ENCODE assay signal across 8 cellular contexts in genomic region chr11:100930185-100930778, GRCh38.
DNase-seq lines count a peak whose midpoint lies in the region; ATAC-seq and TF ChIP-seq lines count a peak whose summit lies in the region.

No MANE protein-coding gene starts in this region.

- H3K36me3 ChIP-seq in DOHH2 (ENCODE audit: control insufficient read depth, low read length), result no peaks in the 10 kb centered on the region

- peaks cover 8% of the 10 kb centered on the region for H3K4me1 ChIP-seq in DOHH2 (ENCODE audit: control insufficient read depth, low read length)

- ATAC-seq in GM21367 (IDR thresholded peaks at IDR 0.05; ENCODE audit: unreplicated experiment), result no peak

- no peaks in the 10 kb centered on the region for H3K9me2 ChIP-seq in DOHH2 (replicated peaks; ENCODE audit: control insufficient read depth, low read length)

- TF ChIP-seq CTCF in DOHH2 (IDR thresholded peaks at IDR 0.05; ENCODE audit: low read depth, low read length, poor library complexity, severe bottlenecking) (peak; percentile 71), retinal pigment epithelial cell (conservative IDR thresholded peaks at IDR 0.05; ENCODE audit: low read depth, low read length) (peak; percentile 47)

- no peaks in the 10 kb centered on the region for H3K27me3 ChIP-seq in DOHH2 (ENCODE audit: control insufficient read depth, low read length)

- H3K79me2 ChIP-seq in DOHH2 (ENCODE audit: control insufficient read depth, low read length), result no peaks in the 10 kb centered on the region

- DNase-seq in MV-4-11 (lab: John Stamatoyannopoulos, UW) (peak; percentile 31), SW 1271 (lab: John Stamatoyannopoulos, UW) (peak; percentile 56 to 85), germinal center (ENCODE audit: low spot score) (peak; percentile 4), retinal pigment epithelial cell (ENCODE audit: low read depth) (peak; percentile 33)
- DNase-seq in activated CD4-positive, CD25-positive, alpha-beta regulatory T cell treated with anti-CD3 and anti-CD28 coated beads, Interleukin-2, amount 50 U/mL, for 72 hours, result no peak
- no peak for DNase-seq in stimulated activated CD4-positive, alpha-beta T cell treated with anti-CD3 and anti-CD28 coated beads, Interleukin-15, amount 100 ng/mL, for 24 hours

- H3K4me3 ChIP-seq in DOHH2 (ENCODE audit: low read length) (no peak overlapping the region), retinal pigment epithelial cell (ENCODE audit: low read length) (no peak overlapping the region)

- no peak overlapping the region for H3K4me2 ChIP-seq in DOHH2 (ENCODE audit: low read length)

- H3K9me3 ChIP-seq in DOHH2 (ENCODE audit: control insufficient read depth, insufficient read depth, low read length), result no peaks in the 10 kb centered on the region

- H3K27ac ChIP-seq in DOHH2 (ENCODE audit: low read depth, low read length), result no peak overlapping the region

- no peaks in the 10 kb centered on the region for H3F3A ChIP-seq in DOHH2 (ENCODE audit: control insufficient read depth, insufficient read depth)

- H4K20me1 ChIP-seq in DOHH2 (ENCODE audit: control insufficient read depth, insufficient read depth, low read depth, low read length), result no peaks in the 10 kb centered on the region

Comparison
In these comparisons a context has a peak if more than half of its experiments do, and no peak if none do; other contexts are left out.
1. DNase-seq: peak in MV-4-11 (single experiment), SW 1271 (2 of 2), germinal center (single experiment) and retinal pigment epithelial cell (single experiment); none in activated CD4-positive, CD25-positive, alpha-beta regulatory T cell treated with anti-CD3 and anti-CD28 coated beads, Interleukin-2, amount 50 U/mL, for 72 hours (single experiment) and stimulated activated CD4-positive, alpha-beta T cell treated with anti-CD3 and anti-CD28 coated beads, Interleukin-15, amount 100 ng/mL, for 24 hours (single experiment).